8 cellular contexts compared by ENCODE assay signal in genomic region chr12:19382111-19382526, GRCh38. TPM values are rescaled to one million over a fixed set of nuclear protein-coding genes. Genes with fewer than 3 reads are reported as not detected.
A peak's percentile ranks its signal among the peaks of the same experiment; 100 is the strongest.
DNase-seq lines count a peak whose midpoint lies in the region; ATAC-seq and TF ChIP-seq lines count a peak whose summit lies in the region.

No MANE protein-coding gene starts in this region.

- no peaks in the 10 kb centered on the region for H3K79me2 ChIP-seq in mesendoderm (ENCODE audit: control insufficient read depth, insufficient read depth, low read length)

- intact Hi-C loops in activated T-helper 2 cell treated with anti-CD3 and anti-CD28 coated beads, Interferon-gamma antibody, Interleukin-2, Interleukin-4, amounts not matched to agents 10 μg/mL and 5 μg/mL and 100 μg/mL, durations not matched to agents 14 hours and 24 hours and 36 hours (cut with micrococcal nuclease), result loop anchor here (1.0 kb wide), 1 partner anchor 49 kb away; no protein-coding TSS in a partner anchor
- intact Hi-C loops in thyroid gland (cut with DNase I), result no loop called here

- no peaks in the 10 kb centered on the region for H3K27me3 ChIP-seq in mesendoderm (ENCODE audit: insufficient read depth, low read length, poor library complexity)
- H3K27me3 ChIP-seq in thyroid gland, result no peaks in the 10 kb centered on the region

- no peaks in the 10 kb centered on the region for H3K36me3 ChIP-seq in mesendoderm (ENCODE audit: control insufficient read depth, insufficient read depth, low read length)
- H3K36me3 ChIP-seq in thyroid gland, result peaks cover 0 to 3% of the 10 kb centered on the region in 2 donors

- no peak for TF ChIP-seq POLR2A in thyroid gland (IDR thresholded peaks at IDR 0.05)

- no peak overlapping the region for H3K4me2 ChIP-seq in mesendoderm (ENCODE audit: low read length)

- no peak overlapping the region for H2AK5ac ChIP-seq in mesendoderm (ENCODE audit: low read length)

- no peak overlapping the region for H4K8ac ChIP-seq in mesendoderm (ENCODE audit: low read depth, low read length)

- no peak overlapping the region for H2BK5ac ChIP-seq in mesendoderm (ENCODE audit: low read length)

- no CpG with 5 or more reads among the region's 4 CpGs for WGBS in mesendoderm (ENCODE audit: extremely low coverage, insufficient coverage, low lambda C conversion rate)
- 57 to 72% methylated on average over 4 of the region's 4 CpGs for WGBS in thyroid gland, 2 donors

- H2BK15ac ChIP-seq in mesendoderm (replicated peaks; ENCODE audit: low read depth), result no peak overlapping the region

- H3K4me3 ChIP-seq in GM12864 (ENCODE audit: low read depth, low read length), result no peak overlapping the region
- no peak overlapping the region for H3K4me3 ChIP-seq in mesendoderm (ENCODE audit: low read length)
- H3K4me3 ChIP-seq in thyroid gland (replicated peaks in 1 of 3), result no peak overlapping the region

- no peaks in the 10 kb centered on the region for H3K9me3 ChIP-seq in thyroid gland

- no peak overlapping the region for H3K4ac ChIP-seq in mesendoderm (ENCODE audit: low read depth, low read length)

- H3K56ac ChIP-seq in mesendoderm (ENCODE audit: low read length), result no peak overlapping the region

- H3K18ac ChIP-seq in mesendoderm (ENCODE audit: low read length), result no peak overlapping the region

- H3K27ac ChIP-seq in mesendoderm (ENCODE audit: low read depth, low read length) (no peak overlapping the region), thyroid gland (no peak overlapping the region)

- no peaks in the 10 kb centered on the region for H3K36me3 Mint-ChIP-seq in activated T-helper 2 cell treated with anti-CD3 and anti-CD28 coated beads, Interferon-gamma antibody, Interleukin-2, Interleukin-4, amounts not matched to agents 10 μg/mL and 5 μg/mL and 100 μg/mL, durations not matched to agents 14 hours and 24 hours and 36 hours (ENCODE audit: low read depth)

- H3K27ac Mint-ChIP-seq in activated T-helper 2 cell treated with anti-CD3 and anti-CD28 coated beads, Interferon-gamma antibody, Interleukin-2, Interleukin-4, amounts not matched to agents 10 μg/mL and 5 μg/mL and 100 μg/mL, durations not matched to agents 14 hours and 24 hours and 36 hours, result peak overlapping the region; percentile 16

- peak; percentile 95 for ATAC-seq in GM21717 (IDR thresholded peaks at IDR 0.05; ENCODE audit: unreplicated experiment)

- H3K9ac ChIP-seq in mesendoderm (ENCODE audit: low read length), result no peak overlapping the region

- no peak overlapping the region for H3K4me3 Mint-ChIP-seq in activated T-helper 2 cell treated with anti-CD3 and anti-CD28 coated beads, Interferon-gamma antibody, Interleukin-2, Interleukin-4, amounts not matched to agents 10 μg/mL and 5 μg/mL and 100 μg/mL, durations not matched to agents 14 hours and 24 hours and 36 hours (ENCODE audit: low read depth)

- H3K9me3 Mint-ChIP-seq in activated T-helper 2 cell treated with anti-CD3 and anti-CD28 coated beads, Interferon-gamma antibody, Interleukin-2, Interleukin-4, amounts not matched to agents 10 μg/mL and 5 μg/mL and 100 μg/mL, durations not matched to agents 14 hours and 24 hours and 36 hours, result no peaks in the 10 kb centered on the region

- H2BK120ac ChIP-seq in mesendoderm (ENCODE audit: low read depth, low read length), result no peak overlapping the region

- no peaks in the 10 kb centered on the region for H3K27me3 Mint-ChIP-seq in activated T-helper 2 cell treated with anti-CD3 and anti-CD28 coated beads, Interferon-gamma antibody, Interleukin-2, Interleukin-4, amounts not matched to agents 10 μg/mL and 5 μg/mL and 100 μg/mL, durations not matched to agents 14 hours and 24 hours and 36 hours (ENCODE audit: low read depth)

- H3K79me1 ChIP-seq in mesendoderm (ENCODE audit: low read length), result no peaks in the 10 kb centered on the region

- no peak overlapping the region for H3K23ac ChIP-seq in mesendoderm (ENCODE audit: low read length)

- no peaks in the 10 kb centered on the region for H3K4me1 ChIP-seq in mesendoderm (ENCODE audit: control insufficient read depth, low read depth, low read length)
- H3K4me1 ChIP-seq in thyroid gland, result no peaks in the 10 kb centered on the region

- TF ChIP-seq CTCF in GM12864 (IDR thresholded peaks at IDR 0.05; ENCODE audit: low read depth, low read length, missing control alignments) (no peak), thyroid gland (IDR thresholded peaks at IDR 0.05) (no peak)

- H4K5ac ChIP-seq in mesendoderm (ENCODE audit: low read length), result no peak overlapping the region

- peaks cover 5% of the 10 kb centered on the region for H3K4me1 Mint-ChIP-seq in activated T-helper 2 cell treated with anti-CD3 and anti-CD28 coated beads, Interferon-gamma antibody, Interleukin-2, Interleukin-4, amounts not matched to agents 10 μg/mL and 5 μg/mL and 100 μg/mL, durations not matched to agents 14 hours and 24 hours and 36 hours (ENCODE audit: low read depth)

- DNase-seq in GM12864 (ENCODE audit: low read depth) (peak; percentile 25), HT-29 (ENCODE audit: low spot score) (peak; percentile 39), mesendoderm (peak; percentile 36), inferior parietal cortex (ENCODE audit: extremely low spot score) (no peak), thyroid gland (no peak), NCI-H2029 (lab: John Stamatoyannopoulos, UW) (no peak)
- no peak for DNase-seq in activated T-helper 2 cell treated with anti-CD3 and anti-CD28 coated beads, Interferon-gamma antibody, Interleukin-2, Interleukin-4, amounts not matched to agents 10 μg/mL and 5 μg/mL and 100 μg/mL, durations not matched to agents 14 hours and 24 hours and 36 hours (ENCODE audit: low spot score)

RNA-seq across cellular contexts. Expression of gene AEBP2, which starts 57.2 kb away (rescaled TPM):
- total RNA-seq in HT-29 (2014; rRNA removed; shearing (Covaris generic)), result 9.5 and 10.7 TPM in 2 replicates
- 64.3 and 67.6 TPM in 2 replicates for total RNA-seq in activated T-helper 2 cell treated with anti-CD3 and anti-CD28 coated beads, Interferon-gamma antibody, Interleukin-2, Interleukin-4, amounts not matched to agents 10 μg/mL and 5 μg/mL and 100 μg/mL, durations not matched to agents 14 hours and 24 hours and 36 hours
- 29.6 TPM for polyA plus RNA-seq in mesendoderm (2013, experiment 1 of 2)
- 31.3 TPM for polyA plus RNA-seq in mesendoderm (2013, experiment 2 of 2)
- 10 to 100 TPM; 27.9 to 57.5 (median 41.1) TPM for total RNA-seq in thyroid gland

Comparison
In these comparisons a context has a peak if more than half of its experiments do, and no peak if none do; other contexts are left out.
1. DNase-seq: peak in GM12864 (single experiment), HT-29 (single experiment) and mesendoderm (single experiment); none in activated T-helper 2 cell treated with anti-CD3 and anti-CD28 coated beads, Interferon-gamma antibody, Interleukin-2, Interleukin-4, amounts not matched to agents 10 μg/mL and 5 μg/mL and 100 μg/mL, durations not matched to agents 14 hours and 24 hours and 36 hours (single experiment), inferior parietal cortex (single experiment), thyroid gland (0 of 2) and NCI-H2029 (single experiment).